ENCODE assay signal across 15 cellular contexts in genomic region chr1:167635941-167636340, GRCh38. TPM values are rescaled to one million over a fixed set of nuclear protein-coding genes. Genes with fewer than 3 reads are reported as not detected.
DNase-seq lines count a peak whose midpoint lies in the region; ATAC-seq and TF ChIP-seq lines count a peak whose summit lies in the region.
"Had no signal": no experiment of that assay in that cellular context is flagged by ENCODE, and none has a peak within 500 bp of the region (broad histone marks: within the 10 kb centered on the region; RNA-seq: fewer than 3 reads in every experiment).

No MANE protein-coding gene starts in this region.

- peak overlapping the region in 2 of 5 donors; percentile 20 to 94 for H3K27ac ChIP-seq in stomach
- H3K27ac ChIP-seq: parathyroid adenoma had no signal

- POLR2A ChIA-PET in activated CD8-positive, alpha-beta T cell treated with anti-CD3 and anti-CD28 coated beads for 36 hours (lab: Charles Lee) = interaction anchor here (1.1 to 8.8 kb wide), 3 partner anchors 7 to 78 kb away, joined by 3 to 40 read pairs (median 16); no protein-coding TSS in a partner anchor

- CTCF ChIA-PET in activated CD8-positive, alpha-beta T cell treated with anti-CD3 and anti-CD28 coated beads for 36 hours (lab: Charles Lee) = interaction anchor here (0.6 to 4.6 kb wide), 7 partner anchors 11 to 80 kb away, joined by 3 to 64 read pairs (median 5); no protein-coding TSS in a partner anchor

- no peak for TF ChIP-seq POLR2A in stomach (IDR thresholded peaks at IDR 0.05)

- H3K36me3 Mint-ChIP-seq in stimulated activated naive CD8-positive, alpha-beta T cell treated with anti-CD3 and anti-CD28 coated beads, Interleukin-15, Interleukin-2, amounts not matched to agents 100 ng/mL and 50 ng/mL, for 24 hours (ENCODE audit: low read depth) = peaks cover 52% of the 10 kb centered on the region
- peaks cover 80% of the 10 kb centered on the region for H3K36me3 Mint-ChIP-seq in activated CD8-positive, alpha-beta T cell treated with anti-CD3 and anti-CD28 coated beads for 36 hours (ENCODE audit: low read depth)

- H3K4me1 ChIP-seq in stomach = peaks cover 6 to 56% (median 33%) of the 10 kb centered on the region in 4 donors
- H3K4me1 ChIP-seq: parathyroid adenoma had no signal

- no peak for TF ChIP-seq EP300 in stomach (IDR thresholded peaks at IDR 0.05)

- no peak for ATAC-seq in stimulated activated naive CD8-positive, alpha-beta T cell treated with anti-CD3 and anti-CD28 coated beads, Interleukin-15, Interleukin-2, amounts not matched to agents 100 U/mL and 50 U/mL, for 24 hours
- no peak for ATAC-seq in activated CD8-positive, alpha-beta T cell treated with anti-CD3 and anti-CD28 coated beads for 36 hours
- ATAC-seq in GM21737 (IDR thresholded peaks at IDR 0.05; ENCODE audit: unreplicated experiment) = no peak

- intact Hi-C loops in activated CD8-positive, alpha-beta T cell treated with anti-CD3 and anti-CD28 coated beads for 36 hours (cut with micrococcal nuclease) = loop anchor here (5.0 kb wide), 1 partner anchor 34 kb away; no protein-coding TSS in a partner anchor
- intact Hi-C loops in stomach (cut with DNase I; ENCODE audit: low total_unique reads) = no loop called here

- H3K9me3 ChIP-seq in stomach = no peaks in the 10 kb centered on the region
- H3K9me3 ChIP-seq: esophagus muscularis mucosa had no signal

- 71 to 81% (median 72%) methylated on average over 3 of the region's 3 CpGs for WGBS in stomach, 5 donors

- no peak for DNase-seq in stimulated activated naive CD8-positive, alpha-beta T cell treated with anti-CD3 and anti-CD28 coated beads, Interleukin-15, Interleukin-2, amounts not matched to agents 100 U/mL and 50 U/mL, for 24 hours
- no peak for DNase-seq in activated CD8-positive, alpha-beta T cell treated with anti-CD3 and anti-CD28 coated beads for 36 hours
- DNase-seq in myocyte (ENCODE audit: low read depth) (peak; percentile 71), anterior cingulate cortex (lab: John Stamatoyannopoulos, UW) (no peak), GM19240 (ENCODE audit: insufficient read length, low spot score) (no peak), stomach (no peak)
- DNase-seq: activated gamma-delta T cell treated with Interleukin-2 at 50 U/mL for 16 hours, mesenchymal stem cell, NCI-H1092, NCI-H774 had no signal

- TF ChIP-seq CTCF in activated CD8-positive, alpha-beta T cell treated with anti-CD3 and anti-CD28 coated beads for 36 hours (IDR thresholded peaks at IDR 0.05) = no peak
- no peak for TF ChIP-seq CTCF in stomach (IDR thresholded peaks at IDR 0.05)

- H3K9me3 Mint-ChIP-seq in stimulated activated naive CD8-positive, alpha-beta T cell treated with anti-CD3 and anti-CD28 coated beads, Interleukin-15, Interleukin-2, amounts not matched to agents 100 ng/mL and 50 ng/mL, for 24 hours = no peaks in the 10 kb centered on the region
- H3K9me3 Mint-ChIP-seq in activated CD8-positive, alpha-beta T cell treated with anti-CD3 and anti-CD28 coated beads for 36 hours = no peaks in the 10 kb centered on the region

- peaks cover 0 to 8% (median 0%) of the 10 kb centered on the region in 3 donors for H3K27me3 ChIP-seq in stomach
- H3K27me3 ChIP-seq: esophagus muscularis mucosa had no signal

- peak overlapping the region in 2 of 4 donors; percentile 4 to 5 for H3K4me3 ChIP-seq in stomach

- H3K4me3 Mint-ChIP-seq in stimulated activated naive CD8-positive, alpha-beta T cell treated with anti-CD3 and anti-CD28 coated beads, Interleukin-15, Interleukin-2, amounts not matched to agents 100 ng/mL and 50 ng/mL, for 24 hours = peak overlapping the region; percentile 53
- H3K4me3 Mint-ChIP-seq in activated CD8-positive, alpha-beta T cell treated with anti-CD3 and anti-CD28 coated beads for 36 hours = no peak overlapping the region

- H3K36me3 ChIP-seq in stomach = peaks cover 0 to 12% (median 5%) of the 10 kb centered on the region in 4 donors

- H3K27ac Mint-ChIP-seq in stimulated activated naive CD8-positive, alpha-beta T cell treated with anti-CD3 and anti-CD28 coated beads, Interleukin-15, Interleukin-2, amounts not matched to agents 100 ng/mL and 50 ng/mL, for 24 hours = peak overlapping the region; percentile 98
- H3K27ac Mint-ChIP-seq in activated CD8-positive, alpha-beta T cell treated with anti-CD3 and anti-CD28 coated beads for 36 hours = peak overlapping the region; percentile 98

- H3K4me1 Mint-ChIP-seq in stimulated activated naive CD8-positive, alpha-beta T cell treated with anti-CD3 and anti-CD28 coated beads, Interleukin-15, Interleukin-2, amounts not matched to agents 100 ng/mL and 50 ng/mL, for 24 hours (ENCODE audit: low read depth) = peaks cover 87% of the 10 kb centered on the region
- H3K4me1 Mint-ChIP-seq in activated CD8-positive, alpha-beta T cell treated with anti-CD3 and anti-CD28 coated beads for 36 hours (ENCODE audit: low read depth) = peaks cover 84% of the 10 kb centered on the region

- no peaks in the 10 kb centered on the region for H3K27me3 Mint-ChIP-seq in stimulated activated naive CD8-positive, alpha-beta T cell treated with anti-CD3 and anti-CD28 coated beads, Interleukin-15, Interleukin-2, amounts not matched to agents 100 ng/mL and 50 ng/mL, for 24 hours
- H3K27me3 Mint-ChIP-seq in activated CD8-positive, alpha-beta T cell treated with anti-CD3 and anti-CD28 coated beads for 36 hours = no peaks in the 10 kb centered on the region

RNA-seq across cellular contexts. Expression of gene RCSD1, which starts 5.9 kb away (rescaled TPM):
- total RNA-seq in activated CD8-positive, alpha-beta T cell treated with anti-CD3 and anti-CD28 coated beads for 36 hours = 10 to 100 TPM; 66.4 to 67.9 TPM
- total RNA-seq in myocyte (121 and 176 TPM in 2 replicates), stomach (10 to 100 TPM in 4 of 5 donors, 1 to 10 TPM in 1; 8.2 to 29.0 (median 16.2) TPM)
- polyA plus RNA-seq in myocyte (2012) = 30.1 TPM
- polyA plus RNA-seq in stomach = 10 to 100 TPM in 2 of 3 donors, 1 to 10 TPM in 1; 6.0 to 43.7 (median 23.2) TPM
- polyA plus RNA-seq: BJ had no signal
